Comparison of ENCODE assay signal across 1 cellular context in the genomic region with DNA sequence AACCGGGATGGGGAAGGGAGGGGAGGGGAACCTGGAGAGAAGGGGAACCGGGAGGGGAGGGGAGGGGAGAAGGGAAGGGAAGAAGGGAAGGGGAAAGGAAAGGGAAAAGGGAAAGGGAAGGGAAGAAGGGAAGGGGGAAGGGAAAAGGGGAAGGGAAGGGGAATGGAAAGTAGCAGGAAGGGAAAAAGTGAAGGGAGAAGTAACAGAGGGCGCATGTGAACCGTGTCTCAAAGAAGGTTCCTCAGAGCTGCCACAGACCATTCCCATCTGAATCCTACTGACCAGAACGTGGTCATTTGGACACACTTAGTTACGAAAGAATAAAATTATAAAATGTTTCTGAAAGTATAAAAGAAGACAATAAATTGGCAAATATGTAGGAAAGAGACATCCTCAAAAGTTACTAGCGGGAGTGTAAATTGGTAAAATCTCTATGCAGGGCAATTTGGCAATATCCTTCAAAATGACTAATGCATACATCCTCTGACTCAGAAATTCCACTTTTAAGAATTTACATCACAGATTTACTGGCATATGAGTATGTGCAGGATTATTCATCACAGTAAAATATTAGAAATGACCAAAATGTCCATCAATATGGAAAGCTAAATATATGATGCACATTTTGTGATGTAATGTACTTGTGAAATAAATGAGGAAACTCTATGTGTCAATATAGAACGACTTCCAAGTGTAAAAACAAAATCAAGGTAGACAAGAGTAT.
TF ChIP-seq lines count a peak whose summit lies in the region.

No MANE protein-coding gene starts in this region.

TF ChIP-seq in endothelial cell of umbilical vein, 7 proteins besides CTCF, POLR2A, EP300 and RAD21 (continued from another document):
- TF ChIP-seq JUN (IDR thresholded peaks at IDR 0.05; ENCODE audit: borderline replicate concordance, insufficient read depth, insufficient read length, low read depth), result peak; percentile 53
